ENCODE assay signal across 1 cellular context in the genomic region with DNA sequence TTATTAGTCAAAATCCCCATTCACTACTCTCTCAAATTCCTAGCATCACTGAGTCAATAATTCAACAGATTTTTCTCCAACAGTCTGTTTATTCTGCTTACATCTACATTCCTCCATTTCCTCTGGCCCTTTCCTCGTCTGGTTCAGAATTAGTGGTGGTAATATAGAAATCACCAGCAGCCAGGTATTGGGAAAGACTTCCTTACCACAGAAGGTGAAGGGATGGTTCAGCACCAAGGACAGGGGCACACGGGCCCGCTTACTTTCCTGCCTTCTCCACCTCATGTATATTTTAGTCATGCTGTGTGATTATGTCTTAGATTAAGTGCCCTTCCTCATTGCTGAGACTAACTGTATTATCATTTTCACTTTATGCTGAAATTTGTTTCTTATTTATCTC.
TF ChIP-seq lines count a peak whose summit lies in the region.

No MANE protein-coding gene starts in this region.

TF ChIP-seq in K562, 482 proteins besides CTCF, POLR2A, EP300 and RAD21 (continued from another document):
- TF ChIP-seq, protein P1, sequence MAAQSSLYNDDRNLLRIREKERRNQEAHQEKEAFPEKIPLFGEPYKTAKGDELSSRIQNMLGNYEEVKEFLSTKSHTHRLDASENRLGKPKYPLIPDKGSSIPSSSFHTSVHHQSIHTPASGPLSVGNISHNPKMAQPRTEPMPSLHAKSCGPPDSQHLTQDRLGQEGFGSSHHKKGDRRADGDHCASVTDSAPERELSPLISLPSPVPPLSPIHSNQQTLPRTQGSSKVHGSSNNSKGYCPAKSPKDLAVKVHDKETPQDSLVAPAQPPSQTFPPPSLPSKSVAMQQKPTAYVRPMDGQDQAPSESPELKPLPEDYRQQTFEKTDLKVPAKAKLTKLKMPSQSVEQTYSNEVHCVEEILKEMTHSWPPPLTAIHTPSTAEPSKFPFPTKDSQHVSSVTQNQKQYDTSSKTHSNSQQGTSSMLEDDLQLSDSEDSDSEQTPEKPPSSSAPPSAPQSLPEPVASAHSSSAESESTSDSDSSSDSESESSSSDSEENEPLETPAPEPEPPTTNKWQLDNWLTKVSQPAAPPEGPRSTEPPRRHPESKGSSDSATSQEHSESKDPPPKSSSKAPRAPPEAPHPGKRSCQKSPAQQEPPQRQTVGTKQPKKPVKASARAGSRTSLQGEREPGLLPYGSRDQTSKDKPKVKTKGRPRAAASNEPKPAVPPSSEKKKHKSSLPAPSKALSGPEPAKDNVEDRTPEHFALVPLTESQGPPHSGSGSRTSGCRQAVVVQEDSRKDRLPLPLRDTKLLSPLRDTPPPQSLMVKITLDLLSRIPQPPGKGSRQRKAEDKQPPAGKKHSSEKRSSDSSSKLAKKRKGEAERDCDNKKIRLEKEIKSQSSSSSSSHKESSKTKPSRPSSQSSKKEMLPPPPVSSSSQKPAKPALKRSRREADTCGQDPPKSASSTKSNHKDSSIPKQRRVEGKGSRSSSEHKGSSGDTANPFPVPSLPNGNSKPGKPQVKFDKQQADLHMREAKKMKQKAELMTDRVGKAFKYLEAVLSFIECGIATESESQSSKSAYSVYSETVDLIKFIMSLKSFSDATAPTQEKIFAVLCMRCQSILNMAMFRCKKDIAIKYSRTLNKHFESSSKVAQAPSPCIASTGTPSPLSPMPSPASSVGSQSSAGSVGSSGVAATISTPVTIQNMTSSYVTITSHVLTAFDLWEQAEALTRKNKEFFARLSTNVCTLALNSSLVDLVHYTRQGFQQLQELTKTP (IDR thresholded peaks at IDR 0.05; ENCODE audit: low read depth in 1 of 2, partially characterized antibody in 2 of 2), result peak in 1 of 2 experiments; percentile 55
- TF ChIP-seq CEBPB (tag; IDR thresholded peaks at IDR 0.05) (peak; percentile 50), ZNF12 (CRISPR knock-in tag; IDR thresholded peaks at IDR 0.05) (no peak), GATA2 (CRISPR knock-in tag; IDR thresholded peaks at IDR 0.05) (no peak), ZNF699 (CRISPR knock-in tag; IDR thresholded peaks at IDR 0.05; ENCODE audit: insufficient replicate concordance) (no peak), EZH2 (IDR thresholded peaks at IDR 0.05; ENCODE audit: borderline replicate concordance, low read depth, low read length) (no peak)
